8 cellular contexts compared by ENCODE assay signal in genomic region chr22:30424471-30425326, GRCh38. TPM values are rescaled to one million over a fixed set of nuclear protein-coding genes. Genes with fewer than 3 reads are reported as not detected.
DNase-seq lines count a peak whose midpoint lies in the region; ATAC-seq, FAIRE-seq and TF ChIP-seq lines count a peak whose summit lies in the region.

No MANE protein-coding gene starts in this region.

- H3K4me3 Mint-ChIP-seq in stimulated activated naive CD8-positive, alpha-beta T cell treated with anti-CD3 and anti-CD28 coated beads, Interleukin-15, amount 100 ng/mL, for 72 hours, result peak overlapping the region; percentile 97 to 98

- H3K27ac Mint-ChIP-seq in stimulated activated naive CD8-positive, alpha-beta T cell treated with anti-CD3 and anti-CD28 coated beads, Interleukin-15, amount 100 ng/mL, for 72 hours, result peak overlapping the region; percentile 92 to 97

- H3K36me3 ChIP-seq in DND-41 (ENCODE audit: insufficient read depth, low read length) (peaks cover 58% of the 10 kb centered on the region), KOPT-K1 (ENCODE audit: insufficient read depth, low read length) (peaks cover 55% of the 10 kb centered on the region), adipocyte (ENCODE audit: control insufficient read depth, insufficient read depth, low read length, severe bottlenecking) (peaks cover 4% of the 10 kb centered on the region), kidney (ENCODE audit: control insufficient read depth in 1 of 2, insufficient read depth in 2 of 2, low read length in 2 of 2) (no peaks in the 10 kb centered on the region)

- H3K4me1 ChIP-seq in DND-41 (ENCODE audit: insufficient read depth, low read length) (peaks cover 59% of the 10 kb centered on the region), adipocyte (ENCODE audit: control insufficient read depth, insufficient read depth, low read length) (peaks cover 50% of the 10 kb centered on the region), kidney (ENCODE audit: control insufficient read depth in 1 of 2, insufficient read depth in 1 of 2, low read depth in 1 of 2, low read length in 2 of 2) (peaks cover 11 to 26% of the 10 kb centered on the region in 2 donors)

- peak; percentile 25 for DNase-seq in DND-41
- DNase-seq in adipocyte (ENCODE audit: low read depth), result peak; percentile 62
- peak; percentile 60 for DNase-seq in kidney
- DNase-seq in stimulated activated naive CD8-positive, alpha-beta T cell treated with anti-CD3 and anti-CD28 coated beads, Interleukin-15, amount 100 ng/mL, for 72 hours, result peak in 1 of 2 donors; percentile 30
- DNase-seq in NCI-H1930 (lab: John Stamatoyannopoulos, UW), result no peak

- no peaks in the 10 kb centered on the region for H3K27me3 Mint-ChIP-seq in stimulated activated naive CD8-positive, alpha-beta T cell treated with anti-CD3 and anti-CD28 coated beads, Interleukin-15, amount 100 ng/mL, for 72 hours

- peaks cover 40% of the 10 kb centered on the region for H3K79me2 ChIP-seq in DND-41 (ENCODE audit: insufficient read depth, low read length)

- H3K4me1 Mint-ChIP-seq in stimulated activated naive CD8-positive, alpha-beta T cell treated with anti-CD3 and anti-CD28 coated beads, Interleukin-15, amount 100 ng/mL, for 72 hours, result peaks cover 69% of the 10 kb centered on the region

- H3K9ac ChIP-seq in DND-41 (ENCODE audit: low read depth, low read length) (peak overlapping the region; percentile 94), adipocyte (ENCODE audit: low read length) (peak overlapping the region; percentile 93), kidney (ENCODE audit: low read length in 2 of 2) (peak overlapping the region; percentile 0 to 89)

- no peaks in the 10 kb centered on the region for H3K9me3 ChIP-seq in DND-41 (ENCODE audit: insufficient read depth, low read length, severe bottlenecking)
- H3K9me3 ChIP-seq in KOPT-K1 (ENCODE audit: insufficient read depth, low read length, poor library complexity, severe bottlenecking), result no peaks in the 10 kb centered on the region
- no peaks in the 10 kb centered on the region for H3K9me3 ChIP-seq in adipocyte (ENCODE audit: control insufficient read depth, low read length)
- H3K9me3 ChIP-seq in kidney (ENCODE audit: control insufficient read depth in 1 of 2, low read length in 2 of 2), result no peaks in the 10 kb centered on the region

- no peak for ATAC-seq in DND-41 (ENCODE audit: insufficient read depth, low read depth)
- no peak for ATAC-seq in stimulated activated naive CD8-positive, alpha-beta T cell treated with anti-CD3 and anti-CD28 coated beads, Interleukin-15, amount 100 ng/mL, for 72 hours
- no peak for ATAC-seq in GM19328 (IDR thresholded peaks at IDR 0.05; ENCODE audit: unreplicated experiment)
- ATAC-seq in GM18868 (IDR thresholded peaks at IDR 0.05; ENCODE audit: unreplicated experiment), result no peak

- H2AFZ ChIP-seq in DND-41 (ENCODE audit: low read depth, low read length), result peak overlapping the region; percentile 95

- no peaks in the 10 kb centered on the region for H3K9me3 Mint-ChIP-seq in stimulated activated naive CD8-positive, alpha-beta T cell treated with anti-CD3 and anti-CD28 coated beads, Interleukin-15, amount 100 ng/mL, for 72 hours

- H3K27ac ChIP-seq in DND-41 (ENCODE audit: low read length) (peak overlapping the region; percentile 92), KOPT-K1 (ENCODE audit: low read depth, low read length, poor library complexity, severe bottlenecking) (peak overlapping the region; percentile 93), kidney (ENCODE audit: low read depth in 2 of 2, low read length in 2 of 2) (peak overlapping the region; percentile 93 to 98)

- H3K4me3 ChIP-seq in DND-41 (ENCODE audit: low read depth in 1 of 2, low read length in 2 of 2), result peak overlapping the region; percentile 84 to 91
- peak overlapping the region; percentile 83 for H3K4me3 ChIP-seq in adipocyte (ENCODE audit: low read length)
- H3K4me3 ChIP-seq in kidney (ENCODE audit: low read length in 2 of 2), result peak overlapping the region; percentile 68 to 92

- intact Hi-C loops in kidney (cut with DNase I), result no loop called here

- no peaks in the 10 kb centered on the region for H3K27me3 ChIP-seq in DND-41 (ENCODE audit: insufficient read depth, low read length, poor library complexity)
- no peaks in the 10 kb centered on the region for H3K27me3 ChIP-seq in adipocyte (replicated peaks; ENCODE audit: control insufficient read depth, insufficient read depth, low read length)

- TF ChIP-seq CTCF in DND-41 (IDR thresholded peaks at IDR 0.05; ENCODE audit: borderline replicate concordance, extremely low read depth, low read length, poor library complexity, severe bottlenecking) (no peak), kidney (IDR thresholded peaks at IDR 0.05; ENCODE audit: borderline replicate concordance, extremely low read depth, insufficient read depth) (no peak)

- H4K20me1 ChIP-seq in DND-41 (ENCODE audit: insufficient read depth, low read length), result peaks cover 19% of the 10 kb centered on the region

- no peak for FAIRE-seq in kidney (lab: Jason Lieb, UNC)

- peak overlapping the region; percentile 99 for H3K4me2 ChIP-seq in DND-41 (ENCODE audit: insufficient read depth, low read length)

RNA-seq across cellular contexts. Expression of gene MTFP1, which starts 0.9 kb away (rescaled TPM):
- total RNA-seq in kidney, result 8.1 TPM
- 82.6 TPM for polyA plus RNA-seq in kidney (ENCODE audit: insufficient read depth, low read depth, low replicate concordance)

RNA-seq across cellular contexts. Expression of gene SEC14L2, which starts 27.9 kb away (rescaled TPM):
- total RNA-seq in kidney, result 13.5 TPM
- 17.3 TPM for polyA plus RNA-seq in kidney (ENCODE audit: insufficient read depth, low read depth, low replicate concordance)

RNA-seq across cellular contexts. Expression of gene RNF215, which starts 37.5 kb away (rescaled TPM):
- total RNA-seq in kidney, result 19.7 TPM
- polyA plus RNA-seq in kidney (ENCODE audit: insufficient read depth, low read depth, low replicate concordance), result 15.9 TPM

RNA-seq across cellular contexts. Expression of gene SEC14L3, which starts 47.1 kb away (rescaled TPM):
- not detected for total RNA-seq in kidney
- polyA plus RNA-seq in kidney (ENCODE audit: insufficient read depth, low read depth, low replicate concordance), result not detected

Comparison
In these comparisons a context has a peak if more than half of its experiments do, and no peak if none do; other contexts are left out.
1. DNase-seq: peak in DND-41 (single experiment), adipocyte (single experiment) and kidney (single experiment); none in NCI-H1930 (0 of 2).
2. Peak in every context shown above with its lines, with median percentiles within 50 percentile points of each other: H3K27ac ChIP-seq, H3K4me3 ChIP-seq and H3K9ac ChIP-seq.